In the genomic region with DNA sequence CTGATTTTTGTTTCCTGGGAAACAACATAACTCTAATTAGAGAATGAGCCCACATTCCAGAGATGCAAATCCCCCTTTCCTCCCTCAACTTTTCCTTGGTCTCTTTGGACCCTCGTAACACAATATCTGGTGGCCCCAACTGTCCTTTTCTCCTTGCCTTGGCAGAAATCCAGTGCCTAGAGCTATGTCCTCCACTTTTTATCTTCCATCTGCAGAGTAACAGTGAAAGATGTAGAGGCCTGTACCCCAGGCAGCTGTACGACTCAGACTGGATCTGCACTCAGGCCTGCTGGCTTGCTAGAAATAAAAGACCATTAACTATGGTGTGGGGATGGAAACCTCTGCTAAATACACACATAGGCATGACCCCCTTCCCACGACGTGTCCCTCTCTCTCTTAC, we compare ENCODE assay signal across 15 cellular contexts.
"Had no signal": no experiment of that assay in that cellular context is flagged by ENCODE, and none has a peak within 500 bp of the region (broad histone marks: within the 10 kb centered on the region; RNA-seq: fewer than 3 reads in every experiment).

No MANE protein-coding gene starts in this region.

- H3K4me3 ChIP-seq: dorsolateral prefrontal cortex, hepatocyte, thoracic aorta, uterus had no signal

- H3K27me3 ChIP-seq: dorsolateral prefrontal cortex, hepatocyte, uterus had no signal

- H3K36me3 ChIP-seq: thoracic aorta, uterus had no signal

- H3K4me1 ChIP-seq: uterus had no signal

- H3K79me2 ChIP-seq: hepatocyte had no signal

- H2AFZ ChIP-seq: hepatocyte had no signal

- DNase-seq: activated CD4-positive, alpha-beta T cell treated with anti-CD3 and anti-CD28 coated beads, Interleukin-2, amount 10 ng/mL, durations not matched to agents 7 days and 5 days; activated CD4-positive, CD25-positive, alpha-beta regulatory T cell; activated CD8-positive, alpha-beta memory T cell treated with anti-CD3 and anti-CD28 coated beads for 24 hours; activated naive CD8-positive, alpha-beta T cell treated with anti-CD3 and anti-CD28 coated beads, Interleukin-2, amount 10 ng/mL, durations not matched to agents 7 days and 5 days; aorta; dorsolateral prefrontal cortex; naive thymus-derived CD8-positive, alpha-beta T cell; posterior cingulate gyrus; retina; uterus had no signal

- H3K4me2 ChIP-seq: hepatocyte had no signal

- H3K9me3 ChIP-seq: thoracic aorta, uterus had no signal

- H3K27ac ChIP-seq: dorsolateral prefrontal cortex, hepatocyte, thoracic aorta, uterus had no signal

- ATAC-seq: esophagus mucosa; left lobe of liver; naive thymus-derived CD8-positive, alpha-beta T cell; stimulated activated effector memory CD8-positive, alpha-beta T cell treated with anti-CD3 and anti-CD28 coated beads, Interleukin-12 subunit alpha, Interleukin-12 subunit beta, amount 100 ng/mL, for 72 hours had no signal
